In genomic region chr3:120470870-120471269, GRCh38 we compare ENCODE assay signal across 15 cellular contexts. TPM values are rescaled to one million over a fixed set of nuclear protein-coding genes. Genes with fewer than 3 reads are reported as not detected.
DNase-seq lines count a peak whose midpoint lies in the region; ATAC-seq and TF ChIP-seq lines count a peak whose summit lies in the region.
"Had no signal": no experiment of that assay in that cellular context is flagged by ENCODE, and none has a peak within 500 bp of the region (broad histone marks: within the 10 kb centered on the region; RNA-seq: fewer than 3 reads in every experiment).

No MANE protein-coding gene starts in this region.

- no peak overlapping the region for H3K4me3 Mint-ChIP-seq in naive thymus-derived CD4-positive, alpha-beta T cell
- H3K4me3 Mint-ChIP-seq: activated CD4-positive, alpha-beta T cell treated with anti-CD3 and anti-CD28 coated beads, Interleukin-2, amount 10 ng/mL, durations not matched to agents 24 days and 14 days; activated T-helper 17 cell treated with anti-CD3 and anti-CD28 coated beads, Interleukin-2, amount 50 U/mL, for 72 hours; B cell; T-helper 1 cell treated with Interleukin-12 subunit alpha and Interleukin-12 subunit beta and Interleukin-4 antibody, amounts not matched to agents 30 μg/mL and 1 μg/mL, for 36 hours had no signal

- TF ChIP-seq EP300 in SK-N-SH (IDR thresholded peaks at IDR 0.05; ENCODE audit: borderline replicate concordance in 1 of 2, low read depth in 1 of 2, low read length in 1 of 2): no peak

- CTCF ChIA-PET in SK-N-SH (lab: Yijun Ruan, JAX): interaction anchor here (0.9 to 1.5 kb wide), 2 partner anchors 11 to 88 kb away, joined by 3 to 8 read pairs; no protein-coding TSS in a partner anchor
- CTCF ChIA-PET in naive thymus-derived CD4-positive, alpha-beta T cell (lab: Charles Lee): no interaction called here
- CTCF ChIA-PET in GM10248 (lab: Yijun Ruan, JAX): interaction anchor here (1.0 to 2.1 kb wide), 2 partner anchors 8 to 53 kb away, joined by 3 to 5 read pairs; no protein-coding TSS in a partner anchor

- H3K4me1 Mint-ChIP-seq in naive thymus-derived CD4-positive, alpha-beta T cell: no peaks in the 10 kb centered on the region
- H3K4me1 Mint-ChIP-seq: activated CD4-positive, alpha-beta T cell treated with anti-CD3 and anti-CD28 coated beads, Interleukin-2, amount 10 ng/mL, durations not matched to agents 24 days and 14 days; activated T-helper 17 cell treated with anti-CD3 and anti-CD28 coated beads, Interleukin-2, amount 50 U/mL, for 72 hours; B cell had no signal

- H3K4me2 ChIP-seq in SK-N-SH: peak overlapping the region; percentile 8; the same call in 1 of the 2 replicates

- no peak for TF ChIP-seq RAD21 in SK-N-SH (IDR thresholded peaks at IDR 0.05; ENCODE audit: low read length)

- no peaks in the 10 kb centered on the region for H3K9me2 ChIP-seq in SK-N-SH

- in situ Hi-C loops in G401 (cut with HindIII; ENCODE audit: low sequenced_read_pairs): no loop called here

- H3K4me3 ChIP-seq in SK-N-SH (ENCODE audit: low read depth in 2 of 2, low read length in 1 of 2): no peak overlapping the region
- no peak overlapping the region for H3K4me3 ChIP-seq in naive thymus-derived CD4-positive, alpha-beta T cell (ENCODE audit: low read length)

- H3K36me3 Mint-ChIP-seq in naive thymus-derived CD4-positive, alpha-beta T cell: no peaks in the 10 kb centered on the region

- POLR2A ChIA-PET in SK-N-SH (lab: Yijun Ruan, JAX): no interaction called here
- POLR2A ChIA-PET in naive thymus-derived CD4-positive, alpha-beta T cell (lab: Charles Lee): no interaction called here
- POLR2A ChIA-PET in GM10248 (lab: Yijun Ruan, JAX): no interaction called here

- no peaks in the 10 kb centered on the region for H4K20me1 ChIP-seq in SK-N-SH (ENCODE audit: insufficient read depth)

- WGBS in SK-N-SH (ENCODE audit: low lambda C conversion rate): 62% methylated on average over 2 of the region's 2 CpGs

- peak; percentile 88 to 92 for ATAC-seq in left cardiac atrium
- no peak for ATAC-seq in naive thymus-derived CD4-positive, alpha-beta T cell
- ATAC-seq in GM18498 (IDR thresholded peaks at IDR 0.05; ENCODE audit: unreplicated experiment): no peak
- ATAC-seq: activated T-helper 17 cell treated with anti-CD3 and anti-CD28 coated beads, Interleukin-2, amount 50 U/mL, for 72 hours had no signal

- H3K9me3 ChIP-seq in SK-N-SH: no peaks in the 10 kb centered on the region
- H3K9me3 ChIP-seq in naive thymus-derived CD4-positive, alpha-beta T cell (ENCODE audit: control insufficient read depth in 2 of 3, low read length in 3 of 3): no peaks in the 10 kb centered on the region

- no peaks in the 10 kb centered on the region for H3K79me2 ChIP-seq in SK-N-SH (ENCODE audit: insufficient read depth)

- no peak overlapping the region for H2AFZ ChIP-seq in SK-N-SH (ENCODE audit: low read depth)

- TF ChIP-seq CTCF in SK-N-SH (IDR thresholded peaks at IDR 0.05) (no peak), GM10248 (IDR thresholded peaks at IDR 0.05; ENCODE audit: control extremely low read depth, extremely low read depth, low read depth, missing control alignments) (no peak)

- H3K4me1 ChIP-seq in SK-N-SH (ENCODE audit: control insufficient read depth in 1 of 2, insufficient read depth in 2 of 2, low read depth in 1 of 2, low read length in 1 of 2): peaks cover 0 to 33% of the 10 kb centered on the region in 2 experiments; a peak in 2 of 4 replicates
- no peaks in the 10 kb centered on the region for H3K4me1 ChIP-seq in naive thymus-derived CD4-positive, alpha-beta T cell (ENCODE audit: control insufficient read depth in 2 of 2, insufficient read depth in 2 of 2, low read length in 2 of 2)

- H3F3A ChIP-seq in SK-N-SH (replicated peaks; ENCODE audit: insufficient read depth): peaks cover 12% of the 10 kb centered on the region

- no peak overlapping the region for H3K27ac Mint-ChIP-seq in naive thymus-derived CD4-positive, alpha-beta T cell
- H3K27ac Mint-ChIP-seq: activated CD4-positive, alpha-beta T cell treated with anti-CD3 and anti-CD28 coated beads, Interleukin-2, amount 10 ng/mL, durations not matched to agents 24 days and 14 days; activated T-helper 17 cell treated with anti-CD3 and anti-CD28 coated beads, Interleukin-2, amount 50 U/mL, for 72 hours; B cell; T-helper 1 cell treated with Interleukin-12 subunit alpha and Interleukin-12 subunit beta and Interleukin-4 antibody, amounts not matched to agents 30 μg/mL and 1 μg/mL, for 36 hours had no signal

- H3K9me3 Mint-ChIP-seq in naive thymus-derived CD4-positive, alpha-beta T cell: peaks cover 0 to 4% (median 0%) of the 10 kb centered on the region in 11 donors
- H3K9me3 Mint-ChIP-seq: activated T-helper 17 cell treated with anti-CD3 and anti-CD28 coated beads, Interleukin-2, amount 50 U/mL, for 72 hours; T-helper 1 cell treated with Interleukin-12 subunit alpha and Interleukin-12 subunit beta and Interleukin-4 antibody, amounts not matched to agents 30 μg/mL and 1 μg/mL, for 36 hours had no signal

- no peak overlapping the region; the same call in 1 of the 2 replicates for H3K9ac ChIP-seq in SK-N-SH

- no peaks in the 10 kb centered on the region for H3K27me3 ChIP-seq in SK-N-SH (ENCODE audit: insufficient read depth)
- H3K27me3 ChIP-seq in naive thymus-derived CD4-positive, alpha-beta T cell (ENCODE audit: control insufficient read depth in 2 of 2, insufficient read depth in 2 of 2, low read length in 2 of 2): no peaks in the 10 kb centered on the region
- H3K27me3 ChIP-seq: brain microvascular endothelial cell had no signal

- H3K27me3 Mint-ChIP-seq in naive thymus-derived CD4-positive, alpha-beta T cell: peaks cover 20 to 24% (median 22%) of the 10 kb centered on the region in 5 donors

- H3K27ac ChIP-seq in SK-N-SH (ENCODE audit: low read depth in 2 of 2, low read length in 1 of 2): peak overlapping the region; percentile 14 to 50; a peak in 2 of 4 replicates
- no peak overlapping the region for H3K27ac ChIP-seq in naive thymus-derived CD4-positive, alpha-beta T cell (ENCODE audit: low read depth, low read length)
- H3K27ac ChIP-seq: brain microvascular endothelial cell had no signal

- intact Hi-C loops in left cardiac atrium (cut with DNase I): no loop called here
- intact Hi-C loops in naive thymus-derived CD4-positive, alpha-beta T cell (cut with micrococcal nuclease): no loop called here

- no peaks in the 10 kb centered on the region for H3K36me3 ChIP-seq in SK-N-SH (replicated peaks in 1 of 2; ENCODE audit: control insufficient read depth in 1 of 2, insufficient read depth in 2 of 2, low read length in 1 of 2)
- H3K36me3 ChIP-seq in naive thymus-derived CD4-positive, alpha-beta T cell (ENCODE audit: control insufficient read depth in 2 of 3, insufficient read depth in 3 of 3, low read length in 3 of 3): no peaks in the 10 kb centered on the region
- H3K36me3 ChIP-seq: brain microvascular endothelial cell had no signal

- DNase-seq in G401 (ENCODE audit: low spot score): peak; percentile 82
- no peak for DNase-seq in SK-N-SH
- DNase-seq in left cardiac atrium: peak; percentile 23
- peak; percentile 46 for DNase-seq in pons (ENCODE audit: low spot score)
- DNase-seq in naive thymus-derived CD4-positive, alpha-beta T cell: no peak
- DNase-seq in GM10248 (ENCODE audit: extremely low spot score): no peak
- DNase-seq in NCI-H524 treated with DMSO at 0.1 percent for 48 hours (lab: John Stamatoyannopoulos, UW): no peak
- DNase-seq: activated CD4-positive, alpha-beta T cell treated with anti-CD3 and anti-CD28 coated beads, Interleukin-2, amount 10 ng/mL, durations not matched to agents 24 days and 14 days; DND-41; stimulated activated CD8-positive, alpha-beta memory T cell treated with anti-CD3 and anti-CD28 coated beads, Interleukin-4, amount 100 ng/mL, for 48 hours had no signal

TF ChIP-seq in SK-N-SH, 30 proteins besides CTCF, POLR2A, EP300 and RAD21:
- TF ChIP-seq PBX3 (IDR thresholded peaks at IDR 0.05) (peak; percentile 29; the same call in 1 of the 2 replicates), NFIC (IDR thresholded peaks at IDR 0.05; ENCODE audit: borderline replicate concordance) (peak; percentile 11; the same call in 1 of the 2 replicates), TCF12 (IDR thresholded peaks at IDR 0.05) (0 out of 2 replicates have a peak, but pooled peaks have one; percentile 12), TEAD4 (IDR thresholded peaks at IDR 0.05; ENCODE audit: borderline replicate concordance, insufficient read depth) (no peak)

RNA-seq across cellular contexts. Expression of gene FSTL1, which starts 20.1 kb away (rescaled TPM):
- total RNA-seq in G401 (2014; rRNA removed; shearing (Covaris generic)): 117 and 179 TPM in 2 replicates
- polyA plus RNA-seq in SK-N-SH (2012; rRNA removed): 329 and 454 TPM in 2 replicates
- 409 and 444 TPM in 2 replicates for polyA plus RNA-seq in SK-N-SH (2012; cell fraction: cytosol; rRNA removed)
- 657 and 858 TPM in 2 replicates for polyA plus RNA-seq in SK-N-SH (2012; cell fraction: nucleus; rRNA removed)
- total RNA-seq in left cardiac atrium: 100 to 1,000 TPM; 376 to 503 TPM
- under 1 TPM in 4 of 5 experiments, not detected in 1; 0.05 to 0.58 (median 0.29) TPM for total RNA-seq in naive thymus-derived CD4-positive, alpha-beta T cell
- not detected for polyA plus RNA-seq in naive thymus-derived CD4-positive, alpha-beta T cell
- total RNA-seq: B cell had no signal

Comparison
In these comparisons a context has a peak if more than half of its experiments do, and no peak if none do; other contexts are left out.
1. DNase-seq: peak in G401 (single experiment), left cardiac atrium (single experiment) and pons (single experiment); none in SK-N-SH (single experiment), naive thymus-derived CD4-positive, alpha-beta T cell (0 of 9), GM10248 (single experiment) and NCI-H524 treated with DMSO at 0.1 percent for 48 hours (single experiment).
2. ATAC-seq: peak in left cardiac atrium (2 of 2); none in naive thymus-derived CD4-positive, alpha-beta T cell (single experiment) and GM18498 (single experiment).
3. RNA of gene FSTL1, which starts 20.1 kb away (total RNA-seq): 376 to 503 TPM in left cardiac atrium and 117 to 179 TPM in G401; 0.05 to 0.58 TPM in naive thymus-derived CD4-positive, alpha-beta T cell; every median in the first group is over 10 times any median in the second.